1 cellular context compared by ENCODE assay signal in the genomic region with DNA sequence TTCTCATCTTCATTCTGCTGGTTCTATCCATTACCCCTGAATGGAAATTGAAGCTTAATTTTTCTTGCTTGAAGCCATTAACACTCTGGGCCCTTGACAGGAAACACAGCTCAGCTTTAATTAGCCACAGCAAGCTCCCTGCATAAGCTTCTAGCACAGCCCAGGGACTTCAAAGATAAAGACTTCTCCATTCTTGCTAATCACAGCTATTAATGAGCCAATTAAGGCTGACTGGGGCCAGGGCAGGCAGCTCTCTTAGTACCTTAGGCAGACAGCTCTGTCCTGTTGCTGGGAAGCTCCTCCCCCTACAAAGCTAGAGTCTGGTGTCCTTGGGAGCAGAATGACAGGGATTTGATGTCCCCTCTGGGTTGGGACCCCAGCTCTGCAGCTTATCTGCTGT.
TF ChIP-seq lines count a peak whose summit lies in the region.

No MANE protein-coding gene starts in this region.

TF ChIP-seq in GM23338, 12 proteins besides CTCF, POLR2A, EP300 and RAD21 (continued from another document):
- TF ChIP-seq CREB1 (CRISPR knock-in tag; IDR thresholded peaks at IDR 0.05; ENCODE audit: low read depth): no peak
- TF ChIP-seq POLR2AphosphoS5 (IDR thresholded peaks at IDR 0.05; ENCODE audit: low read depth): no peak
- no peak for TF ChIP-seq EZH2phosphoT487 (IDR thresholded peaks at IDR 0.05; ENCODE audit: unreplicated experiment)
- no peak for TF ChIP-seq NANOG (IDR thresholded peaks at IDR 0.05; ENCODE audit: borderline replicate concordance)
- TF ChIP-seq, protein P1, sequence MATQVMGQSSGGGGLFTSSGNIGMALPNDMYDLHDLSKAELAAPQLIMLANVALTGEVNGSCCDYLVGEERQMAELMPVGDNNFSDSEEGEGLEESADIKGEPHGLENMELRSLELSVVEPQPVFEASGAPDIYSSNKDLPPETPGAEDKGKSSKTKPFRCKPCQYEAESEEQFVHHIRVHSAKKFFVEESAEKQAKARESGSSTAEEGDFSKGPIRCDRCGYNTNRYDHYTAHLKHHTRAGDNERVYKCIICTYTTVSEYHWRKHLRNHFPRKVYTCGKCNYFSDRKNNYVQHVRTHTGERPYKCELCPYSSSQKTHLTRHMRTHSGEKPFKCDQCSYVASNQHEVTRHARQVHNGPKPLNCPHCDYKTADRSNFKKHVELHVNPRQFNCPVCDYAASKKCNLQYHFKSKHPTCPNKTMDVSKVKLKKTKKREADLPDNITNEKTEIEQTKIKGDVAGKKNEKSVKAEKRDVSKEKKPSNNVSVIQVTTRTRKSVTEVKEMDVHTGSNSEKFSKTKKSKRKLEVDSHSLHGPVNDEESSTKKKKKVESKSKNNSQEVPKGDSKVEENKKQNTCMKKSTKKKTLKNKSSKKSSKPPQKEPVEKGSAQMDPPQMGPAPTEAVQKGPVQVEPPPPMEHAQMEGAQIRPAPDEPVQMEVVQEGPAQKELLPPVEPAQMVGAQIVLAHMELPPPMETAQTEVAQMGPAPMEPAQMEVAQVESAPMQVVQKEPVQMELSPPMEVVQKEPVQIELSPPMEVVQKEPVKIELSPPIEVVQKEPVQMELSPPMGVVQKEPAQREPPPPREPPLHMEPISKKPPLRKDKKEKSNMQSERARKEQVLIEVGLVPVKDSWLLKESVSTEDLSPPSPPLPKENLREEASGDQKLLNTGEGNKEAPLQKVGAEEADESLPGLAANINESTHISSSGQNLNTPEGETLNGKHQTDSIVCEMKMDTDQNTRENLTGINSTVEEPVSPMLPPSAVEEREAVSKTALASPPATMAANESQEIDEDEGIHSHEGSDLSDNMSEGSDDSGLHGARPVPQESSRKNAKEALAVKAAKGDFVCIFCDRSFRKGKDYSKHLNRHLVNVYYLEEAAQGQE (IDR thresholded peaks at IDR 0.05; ENCODE audit: unreplicated experiment): no peak
- no peak for TF ChIP-seq STAT1 (IDR thresholded peaks at IDR 0.05; ENCODE audit: unreplicated experiment)
- TF ChIP-seq JUNB (IDR thresholded peaks at IDR 0.05; ENCODE audit: unreplicated experiment): no peak
- no peak for TF ChIP-seq ZNF114 (CRISPR knock-in tag; IDR thresholded peaks at IDR 0.05)
